Comparison of ENCODE assay signal across 18 cellular contexts in genomic region chr21:22224261-22224660, GRCh38.
DNase-seq lines count a peak whose midpoint lies in the region; ATAC-seq and TF ChIP-seq lines count a peak whose summit lies in the region.
"Had no signal": no experiment of that assay in that cellular context is flagged by ENCODE, and none has a peak within 500 bp of the region (broad histone marks: within the 10 kb centered on the region; RNA-seq: fewer than 3 reads in every experiment).

No MANE protein-coding gene starts in this region.

- peak; percentile 60 for ATAC-seq in GM18868 (IDR thresholded peaks at IDR 0.05; ENCODE audit: unreplicated experiment)
- ATAC-seq in HG02610 (IDR thresholded peaks at IDR 0.05; ENCODE audit: unreplicated experiment), result peak; percentile 49
- ATAC-seq in HG03159 (IDR thresholded peaks at IDR 0.05; ENCODE audit: unreplicated experiment), result peak; percentile 88
- ATAC-seq in GM18498 (IDR thresholded peaks at IDR 0.05; ENCODE audit: unreplicated experiment), result no peak
- ATAC-seq in left lung, result no peak
- ATAC-seq: body of pancreas had no signal

- H3F3A ChIP-seq in PC-9 (ENCODE audit: insufficient read depth, low read depth), result no peaks in the 10 kb centered on the region

- H3K27me3 ChIP-seq in PC-9 (ENCODE audit: insufficient read depth, low read depth), result no peaks in the 10 kb centered on the region
- no peaks in the 10 kb centered on the region for H3K27me3 ChIP-seq in left lung
- H3K27me3 ChIP-seq: body of pancreas, ovary, SJCRH30, testis had no signal

- H3K36me3 ChIP-seq in PC-9 (ENCODE audit: low read depth) (no peaks in the 10 kb centered on the region), left lung (no peaks in the 10 kb centered on the region)
- H3K36me3 ChIP-seq: ovary, SJCRH30 had no signal

- intact Hi-C loops in PC-9 (cut with micrococcal nuclease; ENCODE audit: unreplicated experiment), result no loop called here
- intact Hi-C loops in left lung (cut with DNase I), result no loop called here

- H3K9me3 ChIP-seq in PC-9 (ENCODE audit: insufficient read depth, low read depth), result no peaks in the 10 kb centered on the region
- no peaks in the 10 kb centered on the region for H3K9me3 ChIP-seq in left lung
- H3K9me3 ChIP-seq: body of pancreas, ovary, SJCRH30, testis had no signal

- H4K20me1 ChIP-seq in PC-9 (ENCODE audit: insufficient read depth), result no peaks in the 10 kb centered on the region

- POLR2A ChIA-PET in PC-9 (lab: Charles Lee; ENCODE audit: unreplicated experiment), result no interaction called here

- no peaks in the 10 kb centered on the region for H3K9me2 ChIP-seq in PC-9 (ENCODE audit: insufficient read depth)

- no peak overlapping the region for H3K4me2 ChIP-seq in PC-9

- no TSS peak for BruUV-seq in PC-9 (replicated peaks; lab: Mats Ljungman, UMichigan)

- DNase-seq in RPMI8226, result peak; percentile 28
- no peak for DNase-seq in iPS-NIHi7 (ENCODE audit: extremely low spot score)
- no peak for DNase-seq in PC-9
- DNase-seq in left lung, result no peak
- DNase-seq: activated CD4-positive, alpha-beta T cell treated with anti-CD3 and anti-CD28 coated beads, Interleukin-2, amount 50 U/mL, for 1 hour; body of pancreas; NCI-H1436; NCI-H2227 treated with DMSO at 0.1 percent for 48 hours; ovary; SJCRH30; stimulated activated CD4-positive, alpha-beta T cell treated with anti-CD3 and anti-CD28 coated beads, Interleukin-4, amount 100 ng/mL, for 24 hours; stimulated activated CD8-positive, alpha-beta memory T cell treated with anti-CD3 and anti-CD28 coated beads, Interleukin-4, amount 100 ng/mL, for 48 hours; testis had no signal

- H3K4me3 ChIP-seq in PC-9 (no peak overlapping the region), left lung (no peak overlapping the region)
- H3K4me3 ChIP-seq: body of pancreas, coronary artery, ovary, SJCRH30, testis had no signal

- H3K4me1 ChIP-seq in PC-9 (replicated peaks; ENCODE audit: insufficient read depth) (no peaks in the 10 kb centered on the region), left lung (no peaks in the 10 kb centered on the region)
- H3K4me1 ChIP-seq: body of pancreas, SJCRH30, testis had no signal

- H3K79me2 ChIP-seq in PC-9 (ENCODE audit: low read depth), result no peaks in the 10 kb centered on the region

- TF ChIP-seq CTCF in PC-9 (conservative IDR thresholded peaks at IDR 0.05), result no peak
- TF ChIP-seq CTCF in left lung (IDR thresholded peaks at IDR 0.05), result no peak

- CTCF ChIA-PET in PC-9 (lab: Charles Lee), result no interaction called here

- H3K27ac ChIP-seq in PC-9 (no peak overlapping the region), left lung (no peak overlapping the region)
- H3K27ac ChIP-seq: body of pancreas, coronary artery, ovary, SJCRH30, testis had no signal

- H2AFZ ChIP-seq in PC-9, result no peak overlapping the region

Comparison
In these comparisons a context has a peak if more than half of its experiments do, and no peak if none do; other contexts are left out.
1. ATAC-seq: peak in GM18868 (single experiment), HG02610 (single experiment) and HG03159 (single experiment); none in GM18498 (single experiment) and left lung (single experiment).